Comparison of ENCODE assay signal across 10 cellular contexts in the genomic region with DNA sequence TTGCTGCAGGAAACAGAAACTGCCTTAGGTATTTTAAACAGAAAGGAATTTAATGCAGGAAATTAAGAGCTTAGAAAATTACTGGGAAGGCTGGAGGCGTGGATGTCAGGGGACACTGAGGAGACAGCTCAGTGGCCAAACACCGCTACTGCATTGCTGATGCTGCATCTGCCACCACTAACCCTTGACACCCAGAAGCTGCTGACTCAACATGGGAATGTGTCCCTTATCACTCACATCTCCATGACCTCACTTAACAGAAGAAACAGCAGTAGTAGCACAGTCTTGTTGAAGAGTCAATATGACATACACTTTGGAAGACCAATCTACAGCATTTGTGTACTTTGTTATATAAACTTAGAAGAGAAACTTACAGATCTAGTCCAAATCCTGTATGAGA.
DNase-seq lines count a peak whose midpoint lies in the region; ATAC-seq and TF ChIP-seq lines count a peak whose summit lies in the region.
"Had no signal": no experiment of that assay in that cellular context is flagged by ENCODE, and none has a peak within 500 bp of the region (broad histone marks: within the 10 kb centered on the region; RNA-seq: fewer than 3 reads in every experiment).

No MANE protein-coding gene starts in this region.

- ATAC-seq in HG02884 (IDR thresholded peaks at IDR 0.05; ENCODE audit: unreplicated experiment) (peak; percentile 92), omental fat pad (ENCODE audit: low FRiP score) (no peak)

- no peaks in the 10 kb centered on the region for H3K27me3 Mint-ChIP-seq in activated naive CD4-positive, alpha-beta T cell treated with anti-CD3 and anti-CD28 coated beads, Interleukin-2, amount 10 ng/mL, durations not matched to agents 7 days and 5 days

- H3K27ac ChIP-seq in SK-N-SH (ENCODE audit: low read depth in 2 of 2, low read length in 1 of 2): no peak overlapping the region
- H3K27ac ChIP-seq: BLaER1 treated with 17β-estradiol and CSF1 and Interleukin-3, amounts not matched to agents 10 nM and 100 nM; parathyroid adenoma had no signal

- H3K9ac ChIP-seq in SK-N-SH: no peak overlapping the region
- H3K9ac ChIP-seq: BLaER1 treated with 17β-estradiol and CSF1 and Interleukin-3, amounts not matched to agents 10 nM and 100 nM; parathyroid adenoma had no signal

- CTCF ChIA-PET in SK-N-SH (lab: Yijun Ruan, JAX): interaction anchor here (0.8 kb wide), 1 partner anchor 28 kb away, joined by 3 read pairs; no protein-coding TSS in a partner anchor
- CTCF ChIA-PET in activated naive CD4-positive, alpha-beta T cell treated with anti-CD3 and anti-CD28 coated beads, Interleukin-2, amount 10 ng/mL, durations not matched to agents 7 days and 5 days (lab: Charles Lee): no interaction called here

- H3K9me3 ChIP-seq in SK-N-SH: no peaks in the 10 kb centered on the region

- no peaks in the 10 kb centered on the region for H3K9me2 ChIP-seq in SK-N-SH

- no peak for TF ChIP-seq RAD21 in SK-N-SH (IDR thresholded peaks at IDR 0.05; ENCODE audit: low read length)

- H3K27ac Mint-ChIP-seq in activated naive CD4-positive, alpha-beta T cell treated with anti-CD3 and anti-CD28 coated beads, Interleukin-2, amount 10 ng/mL, durations not matched to agents 7 days and 5 days: no peak overlapping the region

- no peak overlapping the region for H3K4me2 ChIP-seq in SK-N-SH
- H3K4me2 ChIP-seq: BLaER1 treated with 17β-estradiol and CSF1 and Interleukin-3, amounts not matched to agents 10 nM and 100 nM had no signal

- WGBS in SK-N-SH (ENCODE audit: low lambda C conversion rate): 11% methylated on average over 2 of the region's 2 CpGs

- no peaks in the 10 kb centered on the region for H3K36me3 Mint-ChIP-seq in activated naive CD4-positive, alpha-beta T cell treated with anti-CD3 and anti-CD28 coated beads, Interleukin-2, amount 10 ng/mL, durations not matched to agents 7 days and 5 days

- no peaks in the 10 kb centered on the region for H3K36me3 ChIP-seq in SK-N-SH (replicated peaks in 1 of 2; ENCODE audit: control insufficient read depth in 1 of 2, insufficient read depth in 2 of 2, low read length in 1 of 2)
- H3K36me3 ChIP-seq: BLaER1 treated with 17β-estradiol and CSF1 and Interleukin-3, amounts not matched to agents 10 nM and 100 nM had no signal

- no peak overlapping the region for H2AFZ ChIP-seq in SK-N-SH (ENCODE audit: low read depth)
- H2AFZ ChIP-seq: parathyroid adenoma had no signal

- H3K4me1 Mint-ChIP-seq in activated naive CD4-positive, alpha-beta T cell treated with anti-CD3 and anti-CD28 coated beads, Interleukin-2, amount 10 ng/mL, durations not matched to agents 7 days and 5 days: no peaks in the 10 kb centered on the region

- DNase-seq in SIG-M5 treated with dmso at 0.1 percent for 504 hours (lab: John Stamatoyannopoulos, UW; ENCODE audit: unreplicated experiment): peak; percentile 51
- no peak for DNase-seq in SIG-M5 (lab: John Stamatoyannopoulos, UW)
- peak; percentile 4 for DNase-seq in SK-N-SH
- peak; percentile 12 for DNase-seq in left kidney (ENCODE audit: low read depth, low spot score)
- DNase-seq in cortex of kidney (lab: John Stamatoyannopoulos, UW): no peak
- no peak for DNase-seq in activated naive CD4-positive, alpha-beta T cell treated with anti-CD3 and anti-CD28 coated beads, Interleukin-2, amount 10 ng/mL, durations not matched to agents 7 days and 5 days
- no peak for DNase-seq in omental fat pad (ENCODE audit: low spot score)

- no peaks in the 10 kb centered on the region for H3K79me2 ChIP-seq in SK-N-SH (ENCODE audit: insufficient read depth)
- H3K79me2 ChIP-seq: parathyroid adenoma had no signal

- no peak overlapping the region for H3K4me3 Mint-ChIP-seq in activated naive CD4-positive, alpha-beta T cell treated with anti-CD3 and anti-CD28 coated beads, Interleukin-2, amount 10 ng/mL, durations not matched to agents 7 days and 5 days

- peaks cover 6% of the 10 kb centered on the region for H3K9me3 Mint-ChIP-seq in activated naive CD4-positive, alpha-beta T cell treated with anti-CD3 and anti-CD28 coated beads, Interleukin-2, amount 10 ng/mL, durations not matched to agents 7 days and 5 days

- POLR2A ChIA-PET in SK-N-SH (lab: Yijun Ruan, JAX): no interaction called here

- H4K20me1 ChIP-seq in SK-N-SH (ENCODE audit: insufficient read depth): no peaks in the 10 kb centered on the region
- H4K20me1 ChIP-seq: BLaER1 treated with 17β-estradiol and CSF1 and Interleukin-3, amounts not matched to agents 10 nM and 100 nM had no signal

- no peaks in the 10 kb centered on the region for H3F3A ChIP-seq in SK-N-SH (replicated peaks; ENCODE audit: insufficient read depth)

- H3K4me1 ChIP-seq in SK-N-SH (ENCODE audit: control insufficient read depth in 1 of 2, insufficient read depth in 2 of 2, low read depth in 1 of 2, low read length in 1 of 2): no peaks in the 10 kb centered on the region; a peak in 1 of 4 replicates
- H3K4me1 ChIP-seq: BLaER1 treated with 17β-estradiol and CSF1 and Interleukin-3, amounts not matched to agents 10 nM and 100 nM; parathyroid adenoma had no signal

- no peaks in the 10 kb centered on the region for H3K27me3 ChIP-seq in SK-N-SH (ENCODE audit: insufficient read depth)
- H3K27me3 ChIP-seq: BLaER1 treated with 17β-estradiol and CSF1 and Interleukin-3, amounts not matched to agents 10 nM and 100 nM had no signal

- H3K4me3 ChIP-seq in SK-N-SH (ENCODE audit: low read depth in 2 of 2, low read length in 1 of 2): no peak overlapping the region
- H3K4me3 ChIP-seq: BLaER1 treated with 17β-estradiol and CSF1 and Interleukin-3, amounts not matched to agents 10 nM and 100 nM had no signal

- peak; percentile 35; the same call in 1 of the 2 replicates for TF ChIP-seq CTCF in SK-N-SH (IDR thresholded peaks at IDR 0.05)
- no peak for TF ChIP-seq CTCF in omental fat pad (IDR thresholded peaks at IDR 0.05)

- no peak for TF ChIP-seq EP300 in SK-N-SH (IDR thresholded peaks at IDR 0.05; ENCODE audit: borderline replicate concordance in 1 of 2, low read depth in 1 of 2, low read length in 1 of 2)

TF ChIP-seq in SK-N-SH, 30 proteins besides CTCF, POLR2A, EP300 and RAD21:
- no peak for TF ChIP-seq TEAD4 (IDR thresholded peaks at IDR 0.05; ENCODE audit: borderline replicate concordance, insufficient read depth)
- TF ChIP-seq, protein P1, sequence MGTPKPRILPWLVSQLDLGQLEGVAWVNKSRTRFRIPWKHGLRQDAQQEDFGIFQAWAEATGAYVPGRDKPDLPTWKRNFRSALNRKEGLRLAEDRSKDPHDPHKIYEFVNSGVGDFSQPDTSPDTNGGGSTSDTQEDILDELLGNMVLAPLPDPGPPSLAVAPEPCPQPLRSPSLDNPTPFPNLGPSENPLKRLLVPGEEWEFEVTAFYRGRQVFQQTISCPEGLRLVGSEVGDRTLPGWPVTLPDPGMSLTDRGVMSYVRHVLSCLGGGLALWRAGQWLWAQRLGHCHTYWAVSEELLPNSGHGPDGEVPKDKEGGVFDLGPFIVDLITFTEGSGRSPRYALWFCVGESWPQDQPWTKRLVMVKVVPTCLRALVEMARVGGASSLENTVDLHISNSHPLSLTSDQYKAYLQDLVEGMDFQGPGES (IDR thresholded peaks at IDR 0.05; ENCODE audit: low read depth, low read length): no peak
- no peak for TF ChIP-seq TCF12 (IDR thresholded peaks at IDR 0.05)
- TF ChIP-seq YY1 (IDR thresholded peaks at IDR 0.05; ENCODE audit: low read depth): no peak
- no peak for TF ChIP-seq ELF1 (IDR thresholded peaks at IDR 0.05)
- TF ChIP-seq JUND (IDR thresholded peaks at IDR 0.05): no peak
- TF ChIP-seq FOSL2 (IDR thresholded peaks at IDR 0.05; ENCODE audit: borderline replicate concordance, low read depth): no peak
- TF ChIP-seq RCOR1 (IDR thresholded peaks at IDR 0.05; ENCODE audit: low read length): no peak
- TF ChIP-seq EZH2phosphoT487 (IDR thresholded peaks at IDR 0.05; ENCODE audit: borderline replicate concordance, low read depth): no peak
- TF ChIP-seq MEF2A (IDR thresholded peaks at IDR 0.05; ENCODE audit: borderline replicate concordance, low read depth): no peak
- no peak for TF ChIP-seq FOXM1 (IDR thresholded peaks at IDR 0.05; ENCODE audit: low read depth)
- no peak for TF ChIP-seq CHD2 (IDR thresholded peaks at IDR 0.05; ENCODE audit: low read length, partially characterized antibody)
- no peak for TF ChIP-seq SMC3 (IDR thresholded peaks at IDR 0.05; ENCODE audit: low read depth, low read length)
- no peak for TF ChIP-seq RXRA (IDR thresholded peaks at IDR 0.05; ENCODE audit: borderline replicate concordance, low read depth)
- TF ChIP-seq, protein P2, sequence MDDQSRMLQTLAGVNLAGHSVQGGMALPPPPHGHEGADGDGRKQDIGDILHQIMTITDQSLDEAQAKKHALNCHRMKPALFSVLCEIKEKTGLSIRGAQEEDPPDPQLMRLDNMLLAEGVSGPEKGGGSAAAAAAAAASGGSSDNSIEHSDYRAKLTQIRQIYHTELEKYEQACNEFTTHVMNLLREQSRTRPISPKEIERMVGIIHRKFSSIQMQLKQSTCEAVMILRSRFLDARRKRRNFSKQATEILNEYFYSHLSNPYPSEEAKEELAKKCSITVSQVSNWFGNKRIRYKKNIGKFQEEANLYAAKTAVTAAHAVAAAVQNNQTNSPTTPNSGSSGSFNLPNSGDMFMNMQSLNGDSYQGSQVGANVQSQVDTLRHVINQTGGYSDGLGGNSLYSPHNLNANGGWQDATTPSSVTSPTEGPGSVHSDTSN (IDR thresholded peaks at IDR 0.05): no peak
- no peak for TF ChIP-seq TAF1 (IDR thresholded peaks at IDR 0.05; ENCODE audit: borderline replicate concordance, low read depth, low read length)
- TF ChIP-seq SIN3A (IDR thresholded peaks at IDR 0.05; ENCODE audit: borderline replicate concordance, low read depth, low read length): no peak
- TF ChIP-seq MXI1 (IDR thresholded peaks at IDR 0.05; ENCODE audit: low read depth, low read length): no peak
TF ChIP-seq in SK-N-SH: peak in this region for 0.

Comparison
In these comparisons a context has a peak if more than half of its experiments do, and no peak if none do; other contexts are left out.
1. DNase-seq: peak in SIG-M5 treated with dmso at 0.1 percent for 504 hours (single experiment), SK-N-SH (single experiment) and left kidney (single experiment); none in SIG-M5 (single experiment), cortex of kidney (single experiment), activated naive CD4-positive, alpha-beta T cell treated with anti-CD3 and anti-CD28 coated beads, Interleukin-2, amount 10 ng/mL, durations not matched to agents 7 days and 5 days (single experiment) and omental fat pad (single experiment).